18 cellular contexts compared by ENCODE assay signal in genomic region chr7:129212126-129212525, GRCh38. TPM values are rescaled to one million over a fixed set of nuclear protein-coding genes. Genes with fewer than 3 reads are reported as not detected.
DNase-seq lines count a peak whose midpoint lies in the region; TF ChIP-seq lines count a peak whose summit lies in the region.
"Had no signal": no experiment of that assay in that cellular context is flagged by ENCODE, and none has a peak within 500 bp of the region (broad histone marks: within the 10 kb centered on the region; RNA-seq: fewer than 3 reads in every experiment).

No MANE protein-coding gene starts in this region.

- CTCF ChIA-PET in OCI-LY7 (lab: Charles Lee; ENCODE audit: unreplicated experiment) = interaction anchor here (1.2 kb wide), 1 partner anchor 8 kb away, joined by 4 read pairs; no protein-coding TSS in a partner anchor
- CTCF ChIA-PET in CD8-positive, alpha-beta memory T cell (lab: Charles Lee) = interaction anchor here (3.0 kb wide), 1 partner anchor 49 kb away, joined by 14 read pairs; no protein-coding TSS in a partner anchor

- no peak overlapping the region for H3K14ac ChIP-seq in trophoblast cell (ENCODE audit: low read length)

- H3K9ac ChIP-seq in BLaER1 = peak overlapping the region; percentile 44; the same call in 1 of the 2 replicates
- no peak overlapping the region for H3K9ac ChIP-seq in trophoblast cell (ENCODE audit: low read length)
- H3K9ac ChIP-seq in MM.1S (ENCODE audit: low read length) = no peak overlapping the region

- no TSS peak for BruUV-seq in OCI-LY7 (replicated peaks; lab: Mats Ljungman, UMichigan)

- peaks cover 0 to 2% (median 0%) of the 10 kb centered on the region in 5 donors for H3K9me3 Mint-ChIP-seq in CD8-positive, alpha-beta memory T cell
- H3K9me3 Mint-ChIP-seq: CD4-positive, alpha-beta T cell had no signal

- no peak for TF ChIP-seq POLR2A in sigmoid colon (IDR thresholded peaks at IDR 0.05)

- H2AFZ ChIP-seq in OCI-LY7 (ENCODE audit: low read length) (peak overlapping the region; percentile 56; the same call in 1 of the 2 replicates), trophoblast cell (ENCODE audit: insufficient read depth, low read length, poor library complexity) (no peak overlapping the region), MM.1S (ENCODE audit: low read length) (no peak overlapping the region)

- in situ Hi-C loops in ACHN (cut with HindIII; ENCODE audit: low pct_ligation_motif_present, low pct_unique_long_range_greater_than_20kb, low sequenced_read_pairs) = no loop called here

- no peak overlapping the region for H4K91ac ChIP-seq in trophoblast cell (ENCODE audit: low read depth, low read length)

- H3K9me3 ChIP-seq in BLaER1 = peaks cover 15% of the 10 kb centered on the region
- H3K9me3 ChIP-seq in DOHH2 (ENCODE audit: control insufficient read depth, insufficient read depth, low read length) = 0 out of 2 replicates have a peak, but pooled peaks cover 2% of the 10 kb centered on the region
- no peaks in the 10 kb centered on the region for H3K9me3 ChIP-seq in OCI-LY7 (ENCODE audit: low read length)
- no peaks in the 10 kb centered on the region for H3K9me3 ChIP-seq in sigmoid colon
- peaks cover 7% of the 10 kb centered on the region for H3K9me3 ChIP-seq in trophoblast cell (ENCODE audit: insufficient read depth, low read depth, low read length)
- no peaks in the 10 kb centered on the region for H3K9me3 ChIP-seq in CD8-positive, alpha-beta memory T cell (ENCODE audit: low read length)
- no peaks in the 10 kb centered on the region for H3K9me3 ChIP-seq in MM.1S (replicated peaks; ENCODE audit: insufficient read depth, low read length)
- H3K9me3 ChIP-seq: A549 had no signal

- H3K18ac ChIP-seq in trophoblast cell (ENCODE audit: low read length) = no peak overlapping the region

- no peak overlapping the region for H2BK12ac ChIP-seq in trophoblast cell (ENCODE audit: low read length)

- TF ChIP-seq EP300 in sigmoid colon (IDR thresholded peaks at IDR 0.05) = no peak

- H3F3A ChIP-seq in DOHH2 (ENCODE audit: control insufficient read depth, insufficient read depth) = no peaks in the 10 kb centered on the region
- H3F3A ChIP-seq in MM.1S (ENCODE audit: insufficient read depth, low read length) = no peaks in the 10 kb centered on the region

- no peak overlapping the region for H3K4ac ChIP-seq in trophoblast cell (ENCODE audit: low read depth, low read length)

- intact Hi-C loops in OCI-LY7 (cut with micrococcal nuclease; ENCODE audit: unreplicated experiment) (loop anchor here (5.0 kb wide), 2 partner anchors 310 to 370 kb away; no protein-coding TSS in a partner anchor), sigmoid colon (cut with DNase I) (no loop called here)

- H3K27ac Mint-ChIP-seq in CD8-positive, alpha-beta memory T cell = no peak overlapping the region
- H3K27ac Mint-ChIP-seq: CD14-positive monocyte; CD4-positive, alpha-beta T cell had no signal

- H3K4me1 Mint-ChIP-seq in CD8-positive, alpha-beta memory T cell = no peaks in the 10 kb centered on the region

- H3K4me2 ChIP-seq in BLaER1 (peak overlapping the region; percentile 68), DOHH2 (ENCODE audit: low read length) (0 out of 2 replicates have a peak overlapping the region, but pooled peaks have one; percentile 11), OCI-LY7 (ENCODE audit: low read length) (no peak overlapping the region), trophoblast cell (ENCODE audit: low read length) (no peak overlapping the region), MM.1S (ENCODE audit: low read depth, low read length) (no peak overlapping the region)
- H3K4me2 ChIP-seq: A549 had no signal

- WGBS in sigmoid colon, 2 donors = 92 to 93% methylated on average over 14 of the region's 14 CpGs
- no CpG with 5 or more reads among the region's 14 CpGs for WGBS in trophoblast cell (ENCODE audit: extremely low coverage, insufficient coverage, insufficient read length)

- no peak overlapping the region for H2AK5ac ChIP-seq in trophoblast cell (ENCODE audit: low read length)

- no peaks in the 10 kb centered on the region for H3K36me3 Mint-ChIP-seq in CD8-positive, alpha-beta memory T cell
- H3K36me3 Mint-ChIP-seq: CD14-positive monocyte had no signal

- POLR2A ChIA-PET in OCI-LY7 (lab: Charles Lee) = interaction anchor here (0.5 to 0.6 kb wide), 2 partner anchors 72 to 1025 kb away, joined by 3 read pairs; no protein-coding TSS in a partner anchor
- POLR2A ChIA-PET in CD8-positive, alpha-beta memory T cell (lab: Charles Lee) = no interaction called here

- no peak overlapping the region for H4K8ac ChIP-seq in trophoblast cell (ENCODE audit: low read depth, low read length)

- H3K23ac ChIP-seq in trophoblast cell (ENCODE audit: low read length) = no peak overlapping the region

- TF ChIP-seq CTCF in DOHH2 (IDR thresholded peaks at IDR 0.05; ENCODE audit: low read depth, low read length, poor library complexity, severe bottlenecking) = no peak
- no peak for TF ChIP-seq CTCF in OCI-LY7 (conservative IDR thresholded peaks at IDR 0.05; ENCODE audit: low read length)
- TF ChIP-seq CTCF in sigmoid colon (IDR thresholded peaks at IDR 0.05) = no peak
- TF ChIP-seq CTCF in MM.1S (IDR thresholded peaks at IDR 0.05; ENCODE audit: low read length) = no peak

- H3K4me3 Mint-ChIP-seq in CD8-positive, alpha-beta memory T cell = no peak overlapping the region
- H3K4me3 Mint-ChIP-seq: CD14-positive monocyte; CD4-positive, alpha-beta T cell had no signal

- H3K27me3 ChIP-seq in BLaER1 (no peaks in the 10 kb centered on the region), DOHH2 (ENCODE audit: control insufficient read depth, low read length) (no peaks in the 10 kb centered on the region), sigmoid colon (no peaks in the 10 kb centered on the region), trophoblast cell (ENCODE audit: insufficient read depth, low read length) (no peaks in the 10 kb centered on the region), MM.1S (replicated peaks; ENCODE audit: insufficient read depth, low read length) (no peaks in the 10 kb centered on the region)
- no peaks in the 10 kb centered on the region for H3K27me3 ChIP-seq in CD8-positive, alpha-beta memory T cell (ENCODE audit: insufficient read depth, low read length, poor library complexity, severe bottlenecking)

- H3K79me1 ChIP-seq in trophoblast cell (ENCODE audit: low read length) = no peaks in the 10 kb centered on the region

- H4K20me1 ChIP-seq in BLaER1 (no peaks in the 10 kb centered on the region), DOHH2 (ENCODE audit: control insufficient read depth, insufficient read depth, low read depth, low read length) (no peaks in the 10 kb centered on the region), OCI-LY7 (ENCODE audit: insufficient read depth, low read length) (no peaks in the 10 kb centered on the region), MM.1S (ENCODE audit: insufficient read depth, low read length) (no peaks in the 10 kb centered on the region)

- H3K9me2 ChIP-seq in DOHH2 (replicated peaks; ENCODE audit: control insufficient read depth, low read length) = no peaks in the 10 kb centered on the region
- H3K9me2 ChIP-seq in OCI-LY7 (ENCODE audit: insufficient read depth, low read length) = no peaks in the 10 kb centered on the region
- no peaks in the 10 kb centered on the region for H3K9me2 ChIP-seq in MM.1S (replicated peaks; ENCODE audit: insufficient read depth, low read length)

- H2BK5ac ChIP-seq in trophoblast cell (ENCODE audit: low read depth, low read length, poor library complexity) = no peak overlapping the region

- peak overlapping the region; percentile 57 for H3K27ac ChIP-seq in BLaER1
- H3K27ac ChIP-seq in DOHH2 (ENCODE audit: low read depth, low read length) = no peak overlapping the region
- no peak overlapping the region for H3K27ac ChIP-seq in OCI-LY7 (ENCODE audit: low read depth, low read length, poor library complexity, severe bottlenecking)
- no peak overlapping the region for H3K27ac ChIP-seq in sigmoid colon
- no peak overlapping the region for H3K27ac ChIP-seq in trophoblast cell (ENCODE audit: low read depth, low read length)
- no peak overlapping the region for H3K27ac ChIP-seq in CD8-positive, alpha-beta memory T cell (ENCODE audit: low read depth, low read length)
- no peak overlapping the region for H3K27ac ChIP-seq in MM.1S (ENCODE audit: low read length)
- H3K27ac ChIP-seq: A549 had no signal

- no peak for DNase-seq in OCI-LY7 (ENCODE audit: low spot score)
- DNase-seq in sigmoid colon = peak; percentile 28
- DNase-seq in trophoblast cell = no peak
- no peak for DNase-seq in CD8-positive, alpha-beta memory T cell
- no peak for DNase-seq in MM.1S
- DNase-seq in ACHN = no peak
- DNase-seq: 8988T; Calu3; CD4-positive, alpha-beta T cell; COR-L47; DMS53; DMS79 treated with DMSO at 0.1 percent for 48 hours; GOT3; HCEC 1CT had no signal

- H2BK120ac ChIP-seq in trophoblast cell (ENCODE audit: insufficient read depth, low read length, poor library complexity) = no peak overlapping the region

- H3K27me3 Mint-ChIP-seq in CD8-positive, alpha-beta memory T cell = peaks cover 5 to 7% of the 10 kb centered on the region in 2 donors
- H3K27me3 Mint-ChIP-seq: CD4-positive, alpha-beta T cell had no signal

- H3K36me3 ChIP-seq in BLaER1 = peaks cover 68% of the 10 kb centered on the region
- H3K36me3 ChIP-seq in DOHH2 (ENCODE audit: control insufficient read depth, low read length) = no peaks in the 10 kb centered on the region
- no peaks in the 10 kb centered on the region for H3K36me3 ChIP-seq in OCI-LY7 (ENCODE audit: insufficient read depth, low read length)
- H3K36me3 ChIP-seq in sigmoid colon = peaks cover 0 to 37% (median 6%) of the 10 kb centered on the region in 4 donors
- H3K36me3 ChIP-seq in trophoblast cell (ENCODE audit: control insufficient read depth in 1 of 2, insufficient read depth in 2 of 2, low read length in 2 of 2) = peaks cover 44 to 45% of the 10 kb centered on the region in 2 experiments
- no peaks in the 10 kb centered on the region for H3K36me3 ChIP-seq in CD8-positive, alpha-beta memory T cell (ENCODE audit: insufficient read depth, low read length)
- H3K36me3 ChIP-seq in MM.1S (replicated peaks; ENCODE audit: insufficient read depth, low read length) = no peaks in the 10 kb centered on the region

- no peak overlapping the region for H3K4me3 ChIP-seq in BLaER1
- H3K4me3 ChIP-seq in DOHH2 (ENCODE audit: low read length) = no peak overlapping the region
- H3K4me3 ChIP-seq in OCI-LY7 (ENCODE audit: low read depth, low read length, poor library complexity, severe bottlenecking) = no peak overlapping the region
- H3K4me3 ChIP-seq in sigmoid colon = no peak overlapping the region
- H3K4me3 ChIP-seq in trophoblast cell (ENCODE audit: low read depth, low read length) = no peak overlapping the region
- H3K4me3 ChIP-seq in CD8-positive, alpha-beta memory T cell (ENCODE audit: low read length) = no peak overlapping the region
- no peak overlapping the region for H3K4me3 ChIP-seq in MM.1S (ENCODE audit: low read length)
- H3K4me3 ChIP-seq: A549 had no signal

- no peaks in the 10 kb centered on the region for H3K79me2 ChIP-seq in DOHH2 (ENCODE audit: control insufficient read depth, low read length)
- H3K79me2 ChIP-seq in OCI-LY7 (ENCODE audit: insufficient read depth, low read depth, low read length) = no peaks in the 10 kb centered on the region
- H3K79me2 ChIP-seq in trophoblast cell (ENCODE audit: control insufficient read depth, insufficient read depth, low read length, poor library complexity) = no peaks in the 10 kb centered on the region
- no peaks in the 10 kb centered on the region for H3K79me2 ChIP-seq in MM.1S (ENCODE audit: low read length)

- H3K4me1 ChIP-seq in BLaER1 (peaks cover 31% of the 10 kb centered on the region), DOHH2 (ENCODE audit: control insufficient read depth, low read length) (peaks cover 12% of the 10 kb centered on the region), OCI-LY7 (ENCODE audit: insufficient read depth, low read length, poor library complexity, severe bottlenecking) (peaks cover 5% of the 10 kb centered on the region), sigmoid colon (peaks cover 0 to 5% (median 1%) of the 10 kb centered on the region in 4 donors), trophoblast cell (ENCODE audit: control insufficient read depth in 1 of 2, insufficient read depth in 2 of 2, low read length in 2 of 2) (peaks cover 0 to 4% of the 10 kb centered on the region in 2 experiments), MM.1S (ENCODE audit: low read length) (no peaks in the 10 kb centered on the region)
- H3K4me1 ChIP-seq in CD8-positive, alpha-beta memory T cell (ENCODE audit: insufficient read depth, low read length) = no peaks in the 10 kb centered on the region

- no peak overlapping the region for H4K12ac ChIP-seq in trophoblast cell (ENCODE audit: low read depth, low read length)

RNA-seq across cellular contexts. Expression of gene AHCYL2, which starts 12.7 kb away (rescaled TPM):
- 3.6 and 5.0 TPM in 2 replicates for total RNA-seq in OCI-LY7 (2014; rRNA removed; shearing (Covaris generic))
- total RNA-seq in OCI-LY7 (2022) (8.7 and 9.7 TPM in 2 replicates), sigmoid colon (10 to 100 TPM; 12.5 to 16.8 (median 14.7) TPM)
- 100 to 1,000 TPM in 2 of 3 donors, 10 to 100 TPM in 1; 80.8 to 219 (median 174) TPM for polyA plus RNA-seq in sigmoid colon
- 5.2 and 5.3 TPM in 2 replicates for polyA plus RNA-seq in trophoblast cell (2013)
- 1 to 10 TPM; 8.2 to 8.4 TPM for total RNA-seq in CD8-positive, alpha-beta memory T cell
- polyA plus RNA-seq in CD8-positive, alpha-beta memory T cell = 8.1 TPM

RNA-seq across cellular contexts. Expression of gene SMO, which starts 23.7 kb away (rescaled TPM):
- 0.25 TPM in 1 of 2 replicates, not detected in the other for total RNA-seq in OCI-LY7 (2014; rRNA removed; shearing (Covaris generic))
- total RNA-seq in OCI-LY7 (2022) = 0.17 and 0.22 TPM in 2 replicates
- 10 to 100 TPM in 2 of 4 donors, 1 to 10 TPM in 2; 6.8 to 18.6 (median 13.0) TPM for total RNA-seq in sigmoid colon
- 1 to 10 TPM in 1 of 3 donors, under 1 TPM in 2; 0.60 to 2.8 (median 0.92) TPM for polyA plus RNA-seq in sigmoid colon
- 18.5 and 18.9 TPM in 2 replicates for polyA plus RNA-seq in trophoblast cell (2013)
- under 1 TPM; 0.22 to 0.33 TPM for total RNA-seq in CD8-positive, alpha-beta memory T cell
- not detected for polyA plus RNA-seq in CD8-positive, alpha-beta memory T cell
- total RNA-seq: CD4-positive, alpha-beta T cell had no signal
- polyA plus RNA-seq: CD14-positive monocyte had no signal

Comparison
In these comparisons a context has a peak if more than half of its experiments do, and no peak if none do; other contexts are left out.
1. H3K4me2 ChIP-seq: peak in BLaER1 (single experiment) and DOHH2 (single experiment); none in OCI-LY7 (single experiment), trophoblast cell (single experiment) and MM.1S (single experiment).
2. RNA of gene SMO, which starts 23.7 kb away (total RNA-seq): 6.8 to 18.6 TPM in sigmoid colon; 0.22 to 0.33 TPM in CD8-positive, alpha-beta memory T cell and 0.17 to 0.25 TPM in OCI-LY7; every median in the first group is over 4 times any median in the second.